ENCODE assay signal across 8 cellular contexts in genomic region chr2:170973225-170973491, GRCh38. TPM values are rescaled to one million over a fixed set of nuclear protein-coding genes. Genes with fewer than 3 reads are reported as not detected.
DNase-seq lines count a peak whose midpoint lies in the region; ATAC-seq, FAIRE-seq and TF ChIP-seq lines count a peak whose summit lies in the region.

No MANE protein-coding gene starts in this region.

- peak overlapping the region; percentile 94 for H3K9ac ChIP-seq in endothelial cell of umbilical vein (replicated peaks; ENCODE audit: extremely low read depth, insufficient read depth, low read length)

- H3K4me3 ChIP-seq in DOHH2 (ENCODE audit: low read length) (peak overlapping the region; percentile 79), OCI-LY7 (ENCODE audit: low read depth, low read length, poor library complexity, severe bottlenecking) (peak overlapping the region; percentile 70), endothelial cell of umbilical vein (replicated peaks in 1 of 3; ENCODE audit: insufficient read depth in 1 of 3, low read depth in 1 of 3, low read length in 3 of 3) (peak overlapping the region in 2 of 3 experiments; percentile 69 to 74), pancreas (peak overlapping the region in 3 of 4 donors; percentile 59 to 82 (median 72))

- POLR2A ChIA-PET in OCI-LY7 (lab: Charles Lee) (interaction anchor here (0.6 to 1.5 kb wide), 3 partner anchors 11 to 310 kb away, joined by 3 to 4 read pairs (median 3); no protein-coding TSS in a partner anchor), endothelial cell of umbilical vein (lab: Charles Lee) (interaction anchor here (1.1 kb wide), 1 partner anchor 443 kb away, joined by 3 read pairs; no protein-coding TSS in a partner anchor)

- no peak overlapping the region for H3K27ac ChIP-seq in DOHH2 (ENCODE audit: low read depth, low read length)
- no peak overlapping the region for H3K27ac ChIP-seq in OCI-LY7 (ENCODE audit: low read depth, low read length, poor library complexity, severe bottlenecking)
- no peak overlapping the region for H3K27ac ChIP-seq in endothelial cell of umbilical vein (ENCODE audit: insufficient read depth, low read depth, low read length)
- H3K27ac ChIP-seq in pancreas: no peak overlapping the region

- TF ChIP-seq CTCF in DOHH2 (IDR thresholded peaks at IDR 0.05; ENCODE audit: low read depth, low read length, poor library complexity, severe bottlenecking) (no peak), OCI-LY7 (conservative IDR thresholded peaks at IDR 0.05; ENCODE audit: low read length) (no peak), endothelial cell of umbilical vein (IDR thresholded peaks at IDR 0.05; ENCODE audit: extremely low read depth in 1 of 2, insufficient read depth in 1 of 2, low read depth in 1 of 2, low read length in 2 of 2) (no peak), pancreas (IDR thresholded peaks at IDR 0.05) (no peak)

- peaks cover 6% of the 10 kb centered on the region for H3K36me3 ChIP-seq in DOHH2 (ENCODE audit: control insufficient read depth, low read length)
- H3K36me3 ChIP-seq in OCI-LY7 (ENCODE audit: insufficient read depth, low read length): peaks cover 9% of the 10 kb centered on the region; the same call in 1 of the 2 replicates
- H3K36me3 ChIP-seq in endothelial cell of umbilical vein (ENCODE audit: control insufficient read depth in 2 of 2, extremely low read depth in 1 of 2, insufficient read depth in 2 of 2, low read length in 2 of 2): no peaks in the 10 kb centered on the region
- no peaks in the 10 kb centered on the region for H3K36me3 ChIP-seq in pancreas

- H3K79me2 ChIP-seq in DOHH2 (ENCODE audit: control insufficient read depth, low read length) (no peaks in the 10 kb centered on the region), OCI-LY7 (ENCODE audit: insufficient read depth, low read depth, low read length) (no peaks in the 10 kb centered on the region), endothelial cell of umbilical vein (ENCODE audit: control insufficient read depth, insufficient read depth, low read length) (no peaks in the 10 kb centered on the region)

- H4K20me1 ChIP-seq in DOHH2 (ENCODE audit: control insufficient read depth, insufficient read depth, low read depth, low read length): no peaks in the 10 kb centered on the region
- H4K20me1 ChIP-seq in OCI-LY7 (ENCODE audit: insufficient read depth, low read length): no peaks in the 10 kb centered on the region
- no peaks in the 10 kb centered on the region for H4K20me1 ChIP-seq in endothelial cell of umbilical vein (replicated peaks; ENCODE audit: control insufficient read depth, extremely low read depth, insufficient read depth, low read length)

- peaks cover 7% of the 10 kb centered on the region for H3F3A ChIP-seq in DOHH2 (ENCODE audit: control insufficient read depth, insufficient read depth)

- no peaks in the 10 kb centered on the region for H3K9me1 ChIP-seq in endothelial cell of umbilical vein (replicated peaks; ENCODE audit: control insufficient read depth, extremely low read depth, insufficient read depth, low read length)

- FAIRE-seq in endothelial cell of umbilical vein (lab: Jason Lieb, UNC) (peak; percentile 26), pancreas (lab: Jason Lieb, UNC) (no peak)

- H3K9me3 ChIP-seq in DOHH2 (ENCODE audit: control insufficient read depth, insufficient read depth, low read length): no peaks in the 10 kb centered on the region
- H3K9me3 ChIP-seq in OCI-LY7 (ENCODE audit: low read length): no peaks in the 10 kb centered on the region
- no peaks in the 10 kb centered on the region for H3K9me3 ChIP-seq in endothelial cell of umbilical vein (replicated peaks; ENCODE audit: control insufficient read depth, insufficient read depth, low read length)
- H3K9me3 ChIP-seq in pancreas: no peaks in the 10 kb centered on the region

- H3K4me2 ChIP-seq in DOHH2 (ENCODE audit: low read length): peak overlapping the region; percentile 90
- H3K4me2 ChIP-seq in OCI-LY7 (ENCODE audit: low read length): peak overlapping the region; percentile 89
- peak overlapping the region; percentile 81 for H3K4me2 ChIP-seq in endothelial cell of umbilical vein (ENCODE audit: insufficient read depth, low read length)

- ATAC-seq in pancreas (no peak), HG03469 (IDR thresholded peaks at IDR 0.05; ENCODE audit: unreplicated experiment) (no peak), HG02973 (IDR thresholded peaks at IDR 0.05; ENCODE audit: unreplicated experiment) (no peak), HG02981 (IDR thresholded peaks at IDR 0.05; ENCODE audit: unreplicated experiment) (no peak)

- DNase-seq in OCI-LY7 (ENCODE audit: low spot score) (no peak), endothelial cell of umbilical vein (ENCODE audit: low read depth, low spot score) (no peak), pancreas (no peak), glomerular visceral epithelial cell (ENCODE audit: extremely low spot score) (no peak)

- H3K27me3 ChIP-seq in DOHH2 (ENCODE audit: control insufficient read depth, low read length) (peaks cover 14% of the 10 kb centered on the region), endothelial cell of umbilical vein (ENCODE audit: control insufficient read depth in 2 of 2, insufficient read depth in 2 of 2, low read length in 2 of 2) (no peaks in the 10 kb centered on the region), pancreas (no peaks in the 10 kb centered on the region)

- WGBS in pancreas, 2 donors: 1% methylated on average over 12 of the region's 12 CpGs

- intact Hi-C loops in OCI-LY7 (cut with micrococcal nuclease; ENCODE audit: unreplicated experiment): loop anchor here (1.0 to 10.0 kb wide), 6 partner anchors 186 to 602 kb away; partner anchors contain the start of gene DCAF17
- intact Hi-C loops in endothelial cell of umbilical vein (cut with micrococcal nuclease): loop anchor here (1.0 to 10.0 kb wide), 8 partner anchors 113 to 1132 kb away; partner anchors contain the start of genes CYBRD1, DCAF17, DLX2 and DYNC1I2
- intact Hi-C loops in pancreas (cut with DNase I): loop anchor here in 1 of 3 donors (5.0 kb wide), 1 partner anchor 184 kb away; no protein-coding TSS in a partner anchor

- CTCF ChIA-PET in OCI-LY7 (lab: Charles Lee; ENCODE audit: unreplicated experiment) (interaction anchor here (0.5 to 1.5 kb wide), 4 partner anchors 11 to 415 kb away, joined by 3 to 4 read pairs (median 3); no protein-coding TSS in a partner anchor), endothelial cell of umbilical vein (lab: Charles Lee) (interaction anchor here (0.7 to 6.7 kb wide), 16 partner anchors 37 to 1154 kb away, joined by 3 to 86 read pairs (median 5); partner anchors contain the start of genes GORASP2 and TLK1)

- TF ChIP-seq POLR2A in endothelial cell of umbilical vein (IDR thresholded peaks at IDR 0.05; ENCODE audit: low read depth, low read length): no peak

- H3K4me1 ChIP-seq in DOHH2 (ENCODE audit: control insufficient read depth, low read length) (peaks cover 15% of the 10 kb centered on the region), OCI-LY7 (ENCODE audit: insufficient read depth, low read length, poor library complexity, severe bottlenecking) (peaks cover 16% of the 10 kb centered on the region), endothelial cell of umbilical vein (ENCODE audit: control insufficient read depth, extremely low read depth, insufficient read depth, low read length) (peaks cover 8% of the 10 kb centered on the region), pancreas (peaks cover 0 to 7% (median 0%) of the 10 kb centered on the region in 3 donors)

- dilution Hi-C loops in endothelial cell of umbilical vein (cut with MboI; ENCODE audit: extremely low pct_ligation_motif_present, low sequenced_read_pairs): no loop called here

- H2AFZ ChIP-seq in OCI-LY7 (ENCODE audit: low read length): peak overlapping the region; percentile 42; the same call in 1 of the 2 replicates
- peak overlapping the region; percentile 46 for H2AFZ ChIP-seq in endothelial cell of umbilical vein (ENCODE audit: low read depth, low read length)

- H3K9me2 ChIP-seq in DOHH2 (replicated peaks; ENCODE audit: control insufficient read depth, low read length) (no peaks in the 10 kb centered on the region), OCI-LY7 (ENCODE audit: insufficient read depth, low read length) (no peaks in the 10 kb centered on the region)

- BruUV-seq in OCI-LY7 (replicated peaks; lab: Mats Ljungman, UMichigan) (no TSS peak), endothelial cell of umbilical vein (replicated peaks; lab: Mats Ljungman, UMichigan) (no TSS peak)

TF ChIP-seq in endothelial cell of umbilical vein, 7 proteins besides CTCF, POLR2A, EP300 and RAD21:
- no peak for TF ChIP-seq FOS (IDR thresholded peaks at IDR 0.05; ENCODE audit: borderline replicate concordance, insufficient read depth, low read length)
- no peak for TF ChIP-seq JUN (IDR thresholded peaks at IDR 0.05; ENCODE audit: borderline replicate concordance, insufficient read depth, insufficient read length, low read depth)
- no peak for TF ChIP-seq POLR2AphosphoS5 (IDR thresholded peaks at IDR 0.05; ENCODE audit: insufficient read depth, low read depth, low read length)
- TF ChIP-seq MYC (IDR thresholded peaks at IDR 0.05; ENCODE audit: low read depth, low read length): no peak
- TF ChIP-seq MAX (IDR thresholded peaks at IDR 0.05; ENCODE audit: insufficient read depth, insufficient read length): no peak
- TF ChIP-seq EZH2 (IDR thresholded peaks at IDR 0.05; ENCODE audit: borderline replicate concordance, low read depth, low read length, severe bottlenecking): no peak

RNA-seq across cellular contexts. Expression of gene GORASP2, which starts 44.1 kb away (rescaled TPM):
- 30.7 and 44.2 TPM in 2 replicates for total RNA-seq in OCI-LY7 (2014; rRNA removed; shearing (Covaris generic))
- 84.8 and 94.3 TPM in 2 replicates for total RNA-seq in OCI-LY7 (2022)
- 93.7 and 104 TPM in 2 replicates for total RNA-seq in endothelial cell of umbilical vein
- 245 and 279 TPM in 2 replicates for polyA plus RNA-seq in endothelial cell of umbilical vein
- 153 and 155 TPM in 2 replicates for polyA plus RNA-seq in endothelial cell of umbilical vein (2011; cell fraction: cytosol; rRNA removed)
- 111 and 119 TPM in 2 replicates for polyA plus RNA-seq in endothelial cell of umbilical vein (2011; cell fraction: nucleus; rRNA removed)
- 91.5 and 92.5 TPM in 2 replicates for polyA plus RNA-seq in endothelial cell of umbilical vein (2012)
- 137 TPM in 2 replicates for polyA minus RNA-seq in endothelial cell of umbilical vein
- 35.1 TPM for polyA minus RNA-seq in endothelial cell of umbilical vein (2011; cell fraction: cytosol; rRNA and poly(A)+ RNA removed)
- polyA minus RNA-seq in endothelial cell of umbilical vein (2011; cell fraction: nucleus; rRNA and poly(A)+ RNA removed): 72.0 and 72.2 TPM in 2 replicates
- total RNA-seq in pancreas: 10 to 100 TPM; 35.8 to 52.4 (median 45.8) TPM
- polyA plus RNA-seq in pancreas: 10 to 100 TPM; 22.6 to 31.4 TPM
